Comparison of ENCODE assay signal across 20 cellular contexts in genomic region chr11:120097721-120098385, GRCh38. TPM values are rescaled to one million over a fixed set of nuclear protein-coding genes. Genes with fewer than 3 reads are reported as not detected.
"Had no signal": no experiment of that assay in that cellular context is flagged by ENCODE, and none has a peak within 500 bp of the region (broad histone marks: within the 10 kb centered on the region; RNA-seq: fewer than 3 reads in every experiment).

No MANE protein-coding gene starts in this region.

- H3K9me3 ChIP-seq: esophagus squamous epithelium, gastroesophageal sphincter, neutrophil, right atrium auricular region, tibial artery had no signal

- H3K4me1 ChIP-seq: esophagus squamous epithelium, gastroesophageal sphincter, right atrium auricular region had no signal

- H3K4me3 Mint-ChIP-seq: mesothelial cell of epicardium, natural killer cell had no signal

- H3K36me3 ChIP-seq: esophagus squamous epithelium, gastroesophageal sphincter, neutrophil, right atrium auricular region, tibial artery had no signal

- H3K4me1 Mint-ChIP-seq: natural killer cell had no signal

- DNase-seq: effector memory CD4-positive, alpha-beta T cell; esophagus squamous epithelium; foreskin fibroblast; glutamatergic neuron; islet precursor cell; mammary epithelial cell; natural killer cell; small intestine; stimulated activated CD4-positive, alpha-beta T cell treated with anti-CD3 and anti-CD28 coated beads, Interleukin-2, amount 100 ng/mL, for 48 hours; stimulated activated naive CD8-positive, alpha-beta T cell treated with anti-CD3 and anti-CD28 coated beads, Interleukin-15, Interleukin-2, amounts not matched to agents 100 U/mL and 50 U/mL, for 24 hours; tibial artery had no signal

- H3K27ac ChIP-seq: esophagus squamous epithelium, gastroesophageal sphincter, neutrophil, right atrium auricular region, tibial artery had no signal

- H3K36me3 Mint-ChIP-seq: mesothelial cell of epicardium, natural killer cell had no signal

- H3K4me3 ChIP-seq: esophagus squamous epithelium, gastroesophageal sphincter, right atrium auricular region, tibial artery had no signal

- H3K27ac Mint-ChIP-seq: mesothelial cell of epicardium, natural killer cell had no signal

- ATAC-seq: gastroesophageal sphincter; left lobe of liver; natural killer cell; stimulated activated naive CD8-positive, alpha-beta T cell treated with anti-CD3 and anti-CD28 coated beads, Interleukin-15, Interleukin-2, amounts not matched to agents 100 U/mL and 50 U/mL, for 24 hours had no signal

- H3K9me3 Mint-ChIP-seq: mesothelial cell of epicardium, natural killer cell had no signal

- H3K27me3 ChIP-seq: right atrium auricular region had no signal

RNA-seq across cellular contexts. Expression of gene TRIM29, which starts 40.1 kb away (rescaled TPM):
- total RNA-seq: epithelial cell of proximal tubule, myocyte, natural killer cell, osteocyte, pulmonary artery endothelial cell had no signal
